In the genomic region with DNA sequence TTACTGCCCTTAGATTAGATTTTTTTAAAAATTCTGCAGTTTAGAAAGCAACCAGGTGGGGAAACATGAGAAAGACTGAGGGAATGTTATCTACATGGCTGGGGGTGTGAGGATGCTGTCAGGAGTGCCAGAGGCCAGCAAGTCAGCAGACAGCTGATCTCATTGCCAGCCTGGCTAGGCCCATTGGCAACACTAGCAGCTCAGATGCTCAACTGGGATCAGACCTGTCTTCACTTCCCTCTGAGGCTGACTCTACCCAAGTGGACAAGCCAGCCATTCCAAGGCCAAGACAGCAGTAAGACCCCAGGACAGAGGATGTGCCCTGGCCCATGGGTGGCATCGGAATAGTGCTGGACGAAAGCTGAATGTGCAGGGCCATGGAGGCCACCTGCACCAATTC, we compare ENCODE assay signal across 20 cellular contexts.
DNase-seq lines count a peak whose midpoint lies in the region; TF ChIP-seq lines count a peak whose summit lies in the region.
"Had no signal": no experiment of that assay in that cellular context is flagged by ENCODE, and none has a peak within 500 bp of the region (broad histone marks: within the 10 kb centered on the region; RNA-seq: fewer than 3 reads in every experiment).

No MANE protein-coding gene starts in this region.

- no peak for TF ChIP-seq CTCF in C4-2B (conservative IDR thresholded peaks at IDR 0.05)
- TF ChIP-seq CTCF in GM10248 (IDR thresholded peaks at IDR 0.05; ENCODE audit: control extremely low read depth, extremely low read depth, low read depth, missing control alignments), result no peak
- TF ChIP-seq CTCF in adrenal gland (IDR thresholded peaks at IDR 0.05), result no peak

- no peak overlapping the region for H3K9ac ChIP-seq in neuronal stem cell (ENCODE audit: low read depth, low read length, poor library complexity)

- peak overlapping the region; percentile 51; the same call in 1 of the 2 replicates for H3K27ac ChIP-seq in C4-2B
- no peak overlapping the region for H3K27ac ChIP-seq in neuronal stem cell (replicated peaks; ENCODE audit: low read length)
- no peak overlapping the region for H3K27ac ChIP-seq in adrenal gland
- H3K27ac ChIP-seq: SJCRH30 had no signal

- no peak overlapping the region for H4K91ac ChIP-seq in neuronal stem cell (ENCODE audit: low read depth, low read length, poor library complexity)

- H3K79me1 ChIP-seq in neuronal stem cell (ENCODE audit: low read depth, low read length), result no peaks in the 10 kb centered on the region

- H4K8ac ChIP-seq in neuronal stem cell (ENCODE audit: low read depth, low read length), result no peak overlapping the region

- H3K4me3 ChIP-seq in neuronal stem cell (ENCODE audit: low read length in 2 of 2), result no peak overlapping the region
- H3K4me3 ChIP-seq in adrenal gland, result no peak overlapping the region
- H3K4me3 ChIP-seq: GM12878, MG63, SJCRH30 had no signal

- H2AK5ac ChIP-seq in neuronal stem cell (ENCODE audit: low read depth, low read length), result peak overlapping the region; percentile 28

- H3K23ac ChIP-seq in neuronal stem cell (ENCODE audit: low read depth, low read length, poor library complexity), result no peak overlapping the region

- no peak overlapping the region for H3K18ac ChIP-seq in neuronal stem cell (ENCODE audit: low read length)

- TF ChIP-seq POLR2A in adrenal gland (IDR thresholded peaks at IDR 0.05), result no peak

- peaks cover 0 to 3% of the 10 kb centered on the region in 2 donors for H3K4me1 ChIP-seq in neuronal stem cell (ENCODE audit: control insufficient read depth in 2 of 2, insufficient read depth in 1 of 2, low read depth in 1 of 2, low read length in 2 of 2)
- H3K4me1 ChIP-seq in adrenal gland (replicated peaks in 1 of 2), result no peaks in the 10 kb centered on the region
- H3K4me1 ChIP-seq: SJCRH30 had no signal

- no CpG with 5 or more reads among the region's 2 CpGs for WGBS in neuronal stem cell (ENCODE audit: extremely low coverage in 2 of 2, insufficient read length in 2 of 2, insufficient replicate concordance in 1 of 2), 2 donors
- 64 to 90% (median 78%) methylated on average over 2 of the region's 2 CpGs for WGBS in adrenal gland, 4 donors

- H2BK15ac ChIP-seq in neuronal stem cell (ENCODE audit: low read length), result no peak overlapping the region

- H3K4ac ChIP-seq in neuronal stem cell (ENCODE audit: low read length), result no peak overlapping the region

- DNase-seq in GM10248 (ENCODE audit: extremely low spot score) (peak; percentile 4), cerebellar cortex (ENCODE audit: low spot score) (peak; percentile 60), neuronal stem cell (ENCODE audit: low spot score) (no peak), adrenal gland (no peak), dedifferentiated amniotic fluid mesenchymal stem cell (ENCODE audit: extremely low spot score) (no peak), NCI-H2196 (lab: John Stamatoyannopoulos, UW; ENCODE audit: unreplicated experiment) (no peak)
- DNase-seq: CD4-positive, CD25-positive, alpha-beta regulatory T cell; DMS53; IMR-90; KG1; MG63; NCI-H1105 treated with DMSO at 0.1 percent for 48 hours; NCI-H146; NCI-H1930; NCI-H2227 treated with DMSO at 0.1 percent for 48 hours; NCI-H526 treated with DMSO at 0.1 percent for 48 hours; PC-3; SJCRH30 had no signal

- H2BK12ac ChIP-seq in neuronal stem cell (ENCODE audit: low read length), result no peak overlapping the region

- CTCF ChIA-PET in GM10248 (lab: Yijun Ruan, JAX), result no interaction called here

- intact Hi-C loops in adrenal gland (cut with DNase I), result no loop called here

- no peak overlapping the region for H2AFZ ChIP-seq in neuronal stem cell (ENCODE audit: low read length)

- POLR2A ChIA-PET in GM10248 (lab: Yijun Ruan, JAX), result no interaction called here

- no peak overlapping the region for H3K4me2 ChIP-seq in neuronal stem cell (ENCODE audit: insufficient read depth, low read length, poor library complexity, severe bottlenecking)

- H2BK5ac ChIP-seq in neuronal stem cell (ENCODE audit: low read length), result no peak overlapping the region

- H3K14ac ChIP-seq in neuronal stem cell (ENCODE audit: low read length), result no peak overlapping the region

- H3K9me3 ChIP-seq in neuronal stem cell (replicated peaks in 1 of 2; ENCODE audit: control insufficient read depth in 2 of 2, insufficient read depth in 1 of 2, low read depth in 1 of 2, low read length in 2 of 2) (no peaks in the 10 kb centered on the region), adrenal gland (replicated peaks in 1 of 3) (no peaks in the 10 kb centered on the region)
- H3K9me3 ChIP-seq: MG63 had no signal

- H3K36me3 ChIP-seq in neuronal stem cell (replicated peaks in 1 of 2; ENCODE audit: control insufficient read depth in 2 of 2, insufficient read depth in 2 of 2, low read length in 2 of 2) (no peaks in the 10 kb centered on the region), adrenal gland (replicated peaks in 1 of 2) (no peaks in the 10 kb centered on the region)
- H3K36me3 ChIP-seq: MG63, SJCRH30 had no signal

- H3K27me3 ChIP-seq in neuronal stem cell (ENCODE audit: control insufficient read depth in 3 of 3, insufficient read depth in 3 of 3, low read depth in 1 of 3, low read length in 3 of 3) (peaks cover 0 to 4% (median 0%) of the 10 kb centered on the region in 3 experiments), adrenal gland (no peaks in the 10 kb centered on the region)
- H3K27me3 ChIP-seq: MG63, SJCRH30 had no signal

- no peak overlapping the region for H2BK120ac ChIP-seq in neuronal stem cell (ENCODE audit: low read depth, low read length)

Comparison
In these comparisons a context has a peak if more than half of its experiments do, and no peak if none do; other contexts are left out.
1. DNase-seq: peak in GM10248 (single experiment) and cerebellar cortex (single experiment); none in neuronal stem cell (single experiment), adrenal gland (0 of 7), dedifferentiated amniotic fluid mesenchymal stem cell (single experiment) and NCI-H2196 (single experiment).